20 cellular contexts compared by ENCODE assay signal in genomic region chr4:139861471-139861870, GRCh38.
DNase-seq lines count a peak whose midpoint lies in the region; FAIRE-seq and TF ChIP-seq lines count a peak whose summit lies in the region.
"Had no signal": no experiment of that assay in that cellular context is flagged by ENCODE, and none has a peak within 500 bp of the region (broad histone marks: within the 10 kb centered on the region; RNA-seq: fewer than 3 reads in every experiment).

No MANE protein-coding gene starts in this region.

- H2BK15ac ChIP-seq in H1 (ENCODE audit: low read length) (no peak overlapping the region), mesendoderm (replicated peaks; ENCODE audit: low read depth) (no peak overlapping the region)

- no peak overlapping the region for H2BK20ac ChIP-seq in H1 (ENCODE audit: low read length)

- no peaks in the 10 kb centered on the region for H4K20me1 ChIP-seq in H1 (replicated peaks in 1 of 2; ENCODE audit: control insufficient read depth in 1 of 2, insufficient read depth in 2 of 2, low read length in 2 of 2)

- H3K18ac ChIP-seq in H1 (ENCODE audit: extremely low read depth, low read length): no peak overlapping the region
- no peak overlapping the region for H3K18ac ChIP-seq in mesendoderm (ENCODE audit: low read length)

- CTCF ChIA-PET in H1 (lab: Charles Lee; ENCODE audit: partially characterized antibody): interaction anchor here (0.8 to 1.7 kb wide), 5 partner anchors 8 to 188 kb away, joined by 3 to 4 read pairs (median 4); no protein-coding TSS in a partner anchor
- CTCF ChIA-PET in CD8-positive, alpha-beta memory T cell (lab: Charles Lee): interaction anchor here (0.9 kb wide), 1 partner anchor 69 kb away, joined by 3 read pairs; no protein-coding TSS in a partner anchor

- no peak overlapping the region for H3K9ac ChIP-seq in H1 (replicated peaks in 1 of 4; ENCODE audit: extremely low read depth in 1 of 4, low read depth in 3 of 4, low read length in 3 of 4)
- H3K9ac ChIP-seq in mesendoderm (ENCODE audit: low read length): no peak overlapping the region

- H3K4me1 Mint-ChIP-seq in CD8-positive, alpha-beta memory T cell: peaks cover 5 to 8% (median 5%) of the 10 kb centered on the region in 3 donors

- POLR2A ChIA-PET in H1 (lab: Charles Lee; ENCODE audit: partially characterized antibody): no interaction called here
- POLR2A ChIA-PET in CD8-positive, alpha-beta memory T cell (lab: Charles Lee): no interaction called here

- no peak for FAIRE-seq in H1 (lab: Jason Lieb, UNC)
- FAIRE-seq: GM12878, GM18507 had no signal

- H3K4ac ChIP-seq in H1 (replicated peaks; ENCODE audit: insufficient read length, low read depth, low read length) (no peak overlapping the region), mesendoderm (ENCODE audit: low read depth, low read length) (no peak overlapping the region)

- DNase-seq in NCI-H2029 (lab: John Stamatoyannopoulos, UW) (peak; percentile 32), NCI-H2029 treated with DMSO at 0.1 percent for 48 hours (lab: John Stamatoyannopoulos, UW) (no peak), H7 (peak; percentile 32), H1 (ENCODE audit: low read depth in 1 of 2, low spot score in 2 of 2) (no peak), mesendoderm (peak; percentile 40), cerebellar cortex (ENCODE audit: low spot score) (no peak), GM19240 (ENCODE audit: insufficient read length, low spot score) (no peak)
- DNase-seq in CD8-positive, alpha-beta memory T cell: no peak
- DNase-seq: COR-L47; DMS79; KG1; NCI-H1105 treated with DMSO at 0.1 percent for 48 hours; NCI-H187; NCI-H2171 treated with DMSO at 0.1 percent for 48 hours; NCI-H510A treated with DMSO at 0.1 percent for 48 hours; NK-92 treated with Interleukin-12 subunit alpha and Interleukin-12 subunit beta, amount 100 ng/mL, for 24 hours had no signal

- no peaks in the 10 kb centered on the region for H3K23me2 ChIP-seq in H1 (ENCODE audit: low read depth, low read length)

- no peak overlapping the region for H3K56ac ChIP-seq in H1 (replicated peaks; ENCODE audit: insufficient read length, low read depth, low read length)
- no peak overlapping the region for H3K56ac ChIP-seq in mesendoderm (ENCODE audit: low read length)

- H3K27me3 ChIP-seq in H7 (ENCODE audit: control insufficient read depth, insufficient read depth, low read length) (no peaks in the 10 kb centered on the region), H1 (replicated peaks in 1 of 4; ENCODE audit: control insufficient read depth in 3 of 4, extremely low read depth in 1 of 4, insufficient read depth in 3 of 4, low read length in 3 of 4) (no peaks in the 10 kb centered on the region), mesendoderm (ENCODE audit: insufficient read depth, low read length, poor library complexity) (no peaks in the 10 kb centered on the region)
- H3K27me3 ChIP-seq in CD8-positive, alpha-beta memory T cell (ENCODE audit: insufficient read depth, low read length, poor library complexity, severe bottlenecking): no peaks in the 10 kb centered on the region

- H4K8ac ChIP-seq in H1 (ENCODE audit: extremely low read depth, insufficient read depth, low read length) (no peak overlapping the region), mesendoderm (ENCODE audit: low read depth, low read length) (no peak overlapping the region)

- H2BK120ac ChIP-seq in H1 (replicated peaks; ENCODE audit: low read depth, low read length) (no peak overlapping the region), mesendoderm (ENCODE audit: low read depth, low read length) (no peak overlapping the region)

- H3K79me1 ChIP-seq in H1 (ENCODE audit: low read depth, low read length): no peaks in the 10 kb centered on the region
- H3K79me1 ChIP-seq in mesendoderm (ENCODE audit: low read length): no peaks in the 10 kb centered on the region

- no peaks in the 10 kb centered on the region for H3K36me3 Mint-ChIP-seq in CD8-positive, alpha-beta memory T cell

- TF ChIP-seq EP300 in H1 (IDR thresholded peaks at IDR 0.05; ENCODE audit: borderline replicate concordance in 1 of 2, low read depth in 2 of 2, low read length in 2 of 2): no peak

- H3K27ac ChIP-seq in H1 (ENCODE audit: low read depth, low read length): no peak overlapping the region
- no peak overlapping the region for H3K27ac ChIP-seq in mesendoderm (ENCODE audit: low read depth, low read length)
- H3K27ac ChIP-seq in CD8-positive, alpha-beta memory T cell (ENCODE audit: low read depth, low read length): no peak overlapping the region
- H3K27ac ChIP-seq: C4-2B, RWPE1 had no signal

- H3K27me3 Mint-ChIP-seq in CD8-positive, alpha-beta memory T cell: peaks cover 3 to 12% of the 10 kb centered on the region in 2 donors

- peak; percentile 28 to 41; a peak in 2 of 4 replicates for TF ChIP-seq RAD21 in H1 (IDR thresholded peaks at IDR 0.05 in 1 of 2, conservative IDR thresholded peaks at IDR 0.05 in 1 of 2; ENCODE audit: low read depth in 2 of 2, low read length in 2 of 2)

- 88% methylated on average over 4 of the region's 4 CpGs; no CpG with 5 or more reads in 1 of the 2 experiments for WGBS in H1 (ENCODE audit: extremely low coverage in 1 of 2, insufficient coverage in 1 of 2, insufficient read length in 1 of 2, insufficient replicate concordance in 2 of 2, low coverage in 1 of 2, low lambda C conversion rate in 2 of 2, missing lambda C conversion rate in 1 of 2), 2 experiments
- no CpG with 5 or more reads among the region's 4 CpGs for WGBS in mesendoderm (ENCODE audit: extremely low coverage, insufficient coverage, low lambda C conversion rate)

- no peak overlapping the region for H3K4me3 Mint-ChIP-seq in CD8-positive, alpha-beta memory T cell

- H3K27ac Mint-ChIP-seq in CD8-positive, alpha-beta memory T cell: no peak overlapping the region

- no peaks in the 10 kb centered on the region for H3K36me3 ChIP-seq in H7 (replicated peaks; ENCODE audit: control insufficient read depth, insufficient read depth, low read length)
- no peaks in the 10 kb centered on the region for H3K36me3 ChIP-seq in H1 (ENCODE audit: control insufficient read depth in 2 of 4, insufficient read depth in 4 of 4, low read length in 3 of 4)
- H3K36me3 ChIP-seq in mesendoderm (ENCODE audit: control insufficient read depth, insufficient read depth, low read length): no peaks in the 10 kb centered on the region
- H3K36me3 ChIP-seq in CD8-positive, alpha-beta memory T cell (ENCODE audit: insufficient read depth, low read length): no peaks in the 10 kb centered on the region

- H3K4me3 ChIP-seq in H7 (ENCODE audit: insufficient read depth, low read depth, low read length) (no peak overlapping the region), H1 (ENCODE audit: extremely low read depth in 1 of 4, insufficient read depth in 2 of 4, low read depth in 3 of 4, low read length in 4 of 4) (no peak overlapping the region), mesendoderm (ENCODE audit: low read length) (no peak overlapping the region)
- H3K4me3 ChIP-seq in CD8-positive, alpha-beta memory T cell (ENCODE audit: low read length): no peak overlapping the region
- H3K4me3 ChIP-seq: GM12878 had no signal

- H3K14ac ChIP-seq in H1 (ENCODE audit: insufficient read length): no peak overlapping the region

- H3K9me3 Mint-ChIP-seq in CD8-positive, alpha-beta memory T cell: peaks cover 0 to 16% (median 3%) of the 10 kb centered on the region in 5 donors

- TF ChIP-seq POLR2A in H1 (IDR thresholded peaks at IDR 0.05; ENCODE audit: control extremely low read depth in 1 of 2, low read depth in 2 of 2, low read length in 2 of 2): no peak

- H2AK5ac ChIP-seq in H1 (ENCODE audit: low read depth, low read length): no peak overlapping the region
- no peak overlapping the region for H2AK5ac ChIP-seq in mesendoderm (ENCODE audit: low read length)

- H3K4me1 ChIP-seq in H1 (replicated peaks in 1 of 4; ENCODE audit: control insufficient read depth in 3 of 4, insufficient read depth in 4 of 4, low read length in 3 of 4) (peaks cover 0 to 2% (median 0%) of the 10 kb centered on the region in 4 experiments; a peak in 3 of 7 replicates), mesendoderm (ENCODE audit: control insufficient read depth, low read depth, low read length) (peaks cover 2% of the 10 kb centered on the region)
- no peaks in the 10 kb centered on the region for H3K4me1 ChIP-seq in CD8-positive, alpha-beta memory T cell (ENCODE audit: insufficient read depth, low read length)

- H4K91ac ChIP-seq in H1 (replicated peaks; ENCODE audit: insufficient read length, low read length): no peak overlapping the region

- H4K5ac ChIP-seq in H1 (ENCODE audit: insufficient read length, low read depth, low read length) (no peak overlapping the region), mesendoderm (ENCODE audit: low read length) (no peak overlapping the region)

- H3K4me2 ChIP-seq in H1 (ENCODE audit: insufficient read depth in 1 of 2, low read depth in 2 of 2, low read length in 2 of 2) (no peak overlapping the region), mesendoderm (ENCODE audit: low read length) (no peak overlapping the region)

- no peak overlapping the region for H2AFZ ChIP-seq in H1 (ENCODE audit: low read length)

- no peaks in the 10 kb centered on the region for H3K79me2 ChIP-seq in H1 (ENCODE audit: control insufficient read depth in 1 of 2, insufficient read depth in 2 of 2, low read length in 2 of 2)
- no peaks in the 10 kb centered on the region for H3K79me2 ChIP-seq in mesendoderm (ENCODE audit: control insufficient read depth, insufficient read depth, low read length)

- no peak overlapping the region for H3K23ac ChIP-seq in H1 (ENCODE audit: insufficient read length)
- no peak overlapping the region for H3K23ac ChIP-seq in mesendoderm (ENCODE audit: low read length)

- TF ChIP-seq CTCF in H1 (IDR thresholded peaks at IDR 0.05; ENCODE audit: control extremely low read depth in 1 of 3, insufficient read depth in 1 of 3, low read depth in 1 of 3, low read length in 3 of 3): peak in 2 of 3 experiments; percentile 12; a peak in 2 of 4 replicates

- H2BK12ac ChIP-seq in H1 (ENCODE audit: low read depth, low read length): no peak overlapping the region

- H2BK5ac ChIP-seq in H1 (ENCODE audit: low read depth, low read length): no peak overlapping the region
- no peak overlapping the region for H2BK5ac ChIP-seq in mesendoderm (ENCODE audit: low read length)

- no peaks in the 10 kb centered on the region for H3K9me3 ChIP-seq in H1 (ENCODE audit: insufficient read depth in 2 of 2, low read depth in 1 of 2, low read length in 1 of 2)
- H3K9me3 ChIP-seq in CD8-positive, alpha-beta memory T cell (ENCODE audit: low read length): no peaks in the 10 kb centered on the region

TF ChIP-seq in H1, 55 proteins besides CTCF, POLR2A, EP300 and RAD21:
- TF ChIP-seq CREB1 (IDR thresholded peaks at IDR 0.05): no peak
- TF ChIP-seq PHF8 (conservative IDR thresholded peaks at IDR 0.05; ENCODE audit: low read depth, low read length): no peak
- TF ChIP-seq GTF2F1 (IDR thresholded peaks at IDR 0.05; ENCODE audit: borderline replicate concordance, low read depth, low read length): no peak

Comparison
In these comparisons a context has a peak if more than half of its experiments do, and no peak if none do; other contexts are left out.
1. DNase-seq: peak in NCI-H2029 (single experiment), H7 (single experiment) and mesendoderm (single experiment); none in NCI-H2029 treated with DMSO at 0.1 percent for 48 hours (single experiment), H1 (0 of 2), CD8-positive, alpha-beta memory T cell (0 of 5), cerebellar cortex (single experiment) and GM19240 (single experiment).